In genomic region chr3:161266731-161267150, GRCh38 we compare ENCODE assay signal across 12 cellular contexts. TPM values are rescaled to one million over a fixed set of nuclear protein-coding genes. Genes with fewer than 3 reads are reported as not detected.
DNase-seq lines count a peak whose midpoint lies in the region; ATAC-seq and TF ChIP-seq lines count a peak whose summit lies in the region.
"Had no signal": no experiment of that assay in that cellular context is flagged by ENCODE, and none has a peak within 500 bp of the region (broad histone marks: within the 10 kb centered on the region; RNA-seq: fewer than 3 reads in every experiment).

No MANE protein-coding gene starts in this region.

- H3K27ac ChIP-seq in AG04450 (ENCODE audit: low read depth, low read length) = no peak overlapping the region
- no peak overlapping the region for H3K27ac ChIP-seq in foreskin keratinocyte

- TF ChIP-seq CTCF in AG04450 (IDR thresholded peaks at IDR 0.05; ENCODE audit: low read depth, low read length) (no peak), foreskin keratinocyte (conservative IDR thresholded peaks at IDR 0.05) (no peak), CD14-positive monocyte (IDR thresholded peaks at IDR 0.05) (no peak)

- in situ Hi-C loops in SK-MEL-5 (cut with HindIII; ENCODE audit: low pct_unique_long_range_greater_than_20kb, low sequenced_read_pairs) = no loop called here

- intact Hi-C loops in left colon (cut with DNase I, micrococcal nuclease) (no loop called here), CD14-positive monocyte (cut with micrococcal nuclease) (no loop called here)

- ATAC-seq in foreskin keratinocyte (peak; percentile 84), left colon (no peak)
- ATAC-seq: activated CD8-positive, alpha-beta T cell treated with anti-CD3 and anti-CD28 coated beads for 36 hours had no signal

- CTCF ChIA-PET in AG04450 (lab: Charles Lee) = interaction anchor here (0.9 to 1.5 kb wide), 2 partner anchors 8 to 44 kb away, joined by 5 read pairs; no protein-coding TSS in a partner anchor

- peaks cover 5% of the 10 kb centered on the region for H3K4me1 Mint-ChIP-seq in CD14-positive monocyte
- H3K4me1 Mint-ChIP-seq: central memory CD8-positive, alpha-beta T cell had no signal

- H3K4me1 ChIP-seq in foreskin keratinocyte = peaks cover 12% of the 10 kb centered on the region

- POLR2A ChIA-PET in AG04450 (lab: Yijun Ruan, JAX) = no interaction called here

- peaks cover 2 to 19% (median 10%) of the 10 kb centered on the region in 7 donors for H3K9me3 Mint-ChIP-seq in CD14-positive monocyte
- H3K9me3 Mint-ChIP-seq: central memory CD8-positive, alpha-beta T cell had no signal

- H3K27ac Mint-ChIP-seq in CD14-positive monocyte = no peak overlapping the region
- H3K27ac Mint-ChIP-seq: activated CD8-positive, alpha-beta T cell treated with anti-CD3 and anti-CD28 coated beads for 36 hours; CD8-positive, alpha-beta memory T cell had no signal

- H3K4me3 Mint-ChIP-seq in CD14-positive monocyte = no peak overlapping the region
- H3K4me3 Mint-ChIP-seq: activated CD8-positive, alpha-beta T cell treated with anti-CD3 and anti-CD28 coated beads for 36 hours; CD8-positive, alpha-beta memory T cell; central memory CD8-positive, alpha-beta T cell had no signal

- H3K9me3 ChIP-seq in AG04450 (ENCODE audit: control insufficient read depth, insufficient read depth, low read length) = peaks cover 3% of the 10 kb centered on the region

- peaks cover 19 to 31% of the 10 kb centered on the region in 2 donors for H3K36me3 Mint-ChIP-seq in CD14-positive monocyte

- no peaks in the 10 kb centered on the region for H3K27me3 Mint-ChIP-seq in CD14-positive monocyte (ENCODE audit: low read depth in 3 of 3)
- H3K27me3 Mint-ChIP-seq: activated CD8-positive, alpha-beta T cell treated with anti-CD3 and anti-CD28 coated beads for 36 hours; CD8-positive, alpha-beta memory T cell; central memory CD8-positive, alpha-beta T cell had no signal

- peak; percentile 52 for DNase-seq in AG04450 (ENCODE audit: low read depth, low spot score)
- peak; percentile 29 for DNase-seq in HS-27A (ENCODE audit: low read depth)
- DNase-seq in SK-MEL-5 (ENCODE audit: low read depth, low spot score) = peak; percentile 5
- peak; percentile 72 to 80 for DNase-seq in foreskin keratinocyte
- no peak for DNase-seq in cerebellum (ENCODE audit: low spot score)
- DNase-seq in left colon = no peak
- DNase-seq in activated T-cell treated with anti-CD3 and anti-CD28 coated beads, Interleukin-2, amount 50 U/mL, for 48 hours = no peak
- no peak for DNase-seq in CD14-positive monocyte (ENCODE audit: low spot score)
- DNase-seq: activated CD8-positive, alpha-beta T cell treated with anti-CD3 and anti-CD28 coated beads for 36 hours; CD8-positive, alpha-beta memory T cell; RPMI8226 had no signal

- no peaks in the 10 kb centered on the region for H3K27me3 ChIP-seq in AG04450 (ENCODE audit: control insufficient read depth, insufficient read depth, low read length)
- no peaks in the 10 kb centered on the region for H3K27me3 ChIP-seq in foreskin keratinocyte

- no peak overlapping the region for H3K4me3 ChIP-seq in AG04450 (ENCODE audit: low read depth, low read length)

RNA-seq across cellular contexts. Expression of gene NMD3, which starts 45.6 kb away (rescaled TPM):
- 61.0 and 70.5 TPM in 2 replicates for polyA plus RNA-seq in AG04450 (2011; rRNA removed)
- polyA minus RNA-seq in AG04450 (2011; rRNA and poly(A)+ RNA removed) = 62.8 and 76.1 TPM in 2 replicates
- total RNA-seq in SK-MEL-5 (2014; rRNA removed; shearing (Covaris generic)) = 52.2 and 62.9 TPM in 2 replicates
- polyA plus RNA-seq in SK-MEL-5 (2015; cell fraction: cytosol; rRNA removed) = 45.0 and 61.0 TPM in 2 replicates
- polyA plus RNA-seq in SK-MEL-5 (2015; cell fraction: nucleus; rRNA removed) = 61.3 and 78.2 TPM in 2 replicates
- 47.0 and 51.7 TPM in 2 replicates for total RNA-seq in foreskin keratinocyte
- 15.5 and 18.9 TPM in 2 replicates for polyA plus RNA-seq in foreskin keratinocyte
- 74.4 TPM for total RNA-seq in cerebellum
- 10 to 100 TPM; 33.5 to 34.4 TPM for total RNA-seq in left colon
- polyA plus RNA-seq in CD14-positive monocyte = 10 to 100 TPM; 20.7 to 30.0 TPM

Comparison
In these comparisons a context has a peak if more than half of its experiments do, and no peak if none do; other contexts are left out.
1. DNase-seq: peak in AG04450 (single experiment), HS-27A (single experiment), SK-MEL-5 (single experiment) and foreskin keratinocyte (2 of 2); none in cerebellum (single experiment), left colon (0 of 2), activated T-cell treated with anti-CD3 and anti-CD28 coated beads, Interleukin-2, amount 50 U/mL, for 48 hours (0 of 2) and CD14-positive monocyte (single experiment).